Comparison of ENCODE assay signal across 19 cellular contexts in the genomic region with DNA sequence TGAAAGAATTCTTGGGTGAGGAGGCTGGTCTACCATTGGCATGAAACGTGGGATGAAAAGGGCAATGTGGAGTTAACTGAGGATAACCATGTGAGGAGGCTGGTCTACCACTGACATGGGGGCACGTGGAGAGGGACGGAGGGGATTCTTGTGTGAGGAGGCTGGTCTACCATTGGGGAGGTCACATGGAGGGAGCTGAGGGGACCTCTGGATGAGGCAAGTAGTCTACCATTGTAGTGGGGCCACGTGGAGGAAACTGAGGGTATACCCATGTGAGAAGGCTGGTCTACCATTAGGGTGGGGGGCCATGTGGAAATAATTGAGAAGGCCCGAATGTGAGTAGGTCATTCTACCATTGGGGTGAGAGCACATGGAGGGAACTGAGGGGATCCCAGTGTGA.
DNase-seq lines count a peak whose midpoint lies in the region; ATAC-seq and TF ChIP-seq lines count a peak whose summit lies in the region.
"Had no signal": no experiment of that assay in that cellular context is flagged by ENCODE, and none has a peak within 500 bp of the region (broad histone marks: within the 10 kb centered on the region; RNA-seq: fewer than 3 reads in every experiment).

No MANE protein-coding gene starts in this region.

- H3K36me3 ChIP-seq in sigmoid colon: no peaks in the 10 kb centered on the region
- H3K36me3 ChIP-seq: BLaER1 treated with 17β-estradiol and CSF1 and Interleukin-3, amounts not matched to agents 10 nM and 100 nM had no signal

- no peaks in the 10 kb centered on the region for H3K4me1 ChIP-seq in sigmoid colon
- H3K4me1 ChIP-seq: BLaER1 treated with 17β-estradiol and CSF1 and Interleukin-3, amounts not matched to agents 10 nM and 100 nM had no signal

- no peak for TF ChIP-seq POLR2A in sigmoid colon (IDR thresholded peaks at IDR 0.05)

- DNase-seq in left cardiac atrium: peak; percentile 2
- DNase-seq in left ventricle myocardium superior: no peak
- peak; percentile 3 for DNase-seq in islet precursor cell
- peak; percentile 37 for DNase-seq in sigmoid colon
- DNase-seq in NCI-H82 (lab: John Stamatoyannopoulos, UW): no peak
- no peak for DNase-seq in NCI-H748 treated with DMSO at 0.1 percent for 48 hours (lab: John Stamatoyannopoulos, UW)
- DNase-seq: GOT3, NCI-H1092 treated with DMSO at 0.1 percent for 48 hours, NCI-H146, NCI-H2081, NCI-H2171 treated with DMSO at 0.1 percent for 48 hours, NCI-H446, NCI-H69, OCI-M1, SHP77 treated with DMSO at 0.1 percent for 48 hours had no signal

- 66 to 83% methylated on average over 5 of the region's 5 CpGs for WGBS in sigmoid colon, 2 donors

- no peak overlapping the region for H3K27ac ChIP-seq in sigmoid colon
- H3K27ac ChIP-seq: BLaER1 treated with 17β-estradiol and CSF1 and Interleukin-3, amounts not matched to agents 10 nM and 100 nM had no signal

- ATAC-seq in left cardiac atrium (no peak), left ventricle myocardium superior (no peak), GM18520 (IDR thresholded peaks at IDR 0.05; ENCODE audit: unreplicated experiment) (no peak), GM21825 (IDR thresholded peaks at IDR 0.05; ENCODE audit: unreplicated experiment) (no peak)
- ATAC-seq: HCT116 had no signal

- no peak for TF ChIP-seq EP300 in sigmoid colon (IDR thresholded peaks at IDR 0.05)

- peaks cover 0 to 4% (median 0%) of the 10 kb centered on the region in 3 donors for H3K27me3 ChIP-seq in sigmoid colon
- H3K27me3 ChIP-seq: BLaER1 treated with 17β-estradiol and CSF1 and Interleukin-3, amounts not matched to agents 10 nM and 100 nM had no signal

- no peak overlapping the region for H3K4me3 ChIP-seq in sigmoid colon
- H3K4me3 ChIP-seq: BLaER1 treated with 17β-estradiol and CSF1 and Interleukin-3, amounts not matched to agents 10 nM and 100 nM had no signal

- TF ChIP-seq CTCF in sigmoid colon (IDR thresholded peaks at IDR 0.05): no peak

- intact Hi-C loops in left cardiac atrium (cut with DNase I) (no loop called here), left ventricle myocardium superior (cut with micrococcal nuclease) (no loop called here), sigmoid colon (cut with DNase I) (no loop called here)

- no peaks in the 10 kb centered on the region for H3K9me3 ChIP-seq in sigmoid colon

Comparison
In these comparisons a context has a peak if more than half of its experiments do, and no peak if none do; other contexts are left out.
1. DNase-seq: peak in left cardiac atrium (single experiment), islet precursor cell (single experiment) and sigmoid colon (single experiment); none in left ventricle myocardium superior (single experiment), NCI-H82 (single experiment) and NCI-H748 treated with DMSO at 0.1 percent for 48 hours (single experiment).